Comparison of ENCODE assay signal across 10 cellular contexts in the genomic region with DNA sequence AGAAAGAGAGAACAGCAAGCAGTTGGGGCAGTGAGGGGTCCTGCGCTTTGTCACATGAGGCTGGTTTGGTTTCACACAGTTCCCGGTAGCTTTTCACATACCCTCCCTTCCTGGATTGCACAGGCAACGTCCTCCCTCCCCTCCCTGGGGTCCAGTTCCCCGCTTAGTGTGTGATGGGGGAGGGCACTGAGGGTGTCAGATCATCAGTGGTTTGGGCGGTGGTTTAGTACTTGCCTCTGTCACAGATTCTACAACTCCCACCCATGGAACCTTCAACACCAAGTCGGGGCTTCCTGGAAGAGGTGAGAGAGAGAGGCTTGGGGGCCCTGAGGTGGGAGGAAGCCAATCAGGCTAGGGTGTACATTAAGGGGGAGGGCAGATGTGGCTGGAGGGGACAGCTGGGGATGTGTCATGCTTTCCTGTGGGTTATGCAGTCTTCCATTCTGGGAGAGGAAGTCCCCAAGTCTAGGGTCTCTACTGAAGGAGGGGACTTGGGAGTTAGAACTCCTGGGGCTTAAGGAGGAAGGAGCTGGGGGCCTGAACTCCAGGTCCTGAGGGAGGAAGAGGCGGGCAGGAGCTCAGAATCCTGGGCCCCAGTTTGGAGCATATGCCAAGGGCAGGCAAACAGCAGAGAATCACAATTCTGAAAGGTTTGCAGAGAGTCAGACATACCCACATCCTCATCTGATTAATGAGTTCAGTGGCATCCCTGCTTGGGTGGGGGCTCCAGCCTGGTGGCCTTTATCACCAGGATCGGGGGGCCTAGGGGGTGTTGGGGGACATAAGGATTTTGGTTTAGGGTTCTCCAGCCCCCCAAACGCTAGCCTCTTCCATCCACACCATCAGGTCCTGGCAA. TPM values are rescaled to one million over a fixed set of nuclear protein-coding genes. Genes with fewer than 3 reads are reported as not detected.
A peak's percentile ranks its signal among the peaks of the same experiment; 100 is the strongest.
DNase-seq lines count a peak whose midpoint lies in the region; ATAC-seq, FAIRE-seq and TF ChIP-seq lines count a peak whose summit lies in the region.
"Had no signal": no experiment of that assay in that cellular context is flagged by ENCODE, and none has a peak within 500 bp of the region (broad histone marks: within the 10 kb centered on the region; RNA-seq: fewer than 3 reads in every experiment).

A gene with protein sequence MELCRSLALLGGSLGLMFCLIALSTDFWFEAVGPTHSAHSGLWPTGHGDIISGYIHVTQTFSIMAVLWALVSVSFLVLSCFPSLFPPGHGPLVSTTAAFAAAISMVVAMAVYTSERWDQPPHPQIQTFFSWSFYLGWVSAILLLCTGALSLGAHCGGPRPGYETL (minus strand): TSS at position 6 of the 856 bp plus-strand sequence. CDS start 119 bp downstream, outside the sequence.

- TF ChIP-seq CTCF in right atrium auricular region (IDR thresholded peaks at IDR 0.05) (no peak), upper lobe of right lung (IDR thresholded peaks at IDR 0.05) (no peak), pancreas (IDR thresholded peaks at IDR 0.05) (no peak), left ventricle myocardium inferior (IDR thresholded peaks at IDR 0.05; ENCODE audit: borderline replicate concordance) (no peak)

- H3K4me1 Mint-ChIP-seq in activated CD8-positive, alpha-beta T cell treated with anti-CD3 and anti-CD28 coated beads, Interleukin-2, amount 10 ng/mL, durations not matched to agents 7 days and 5 days (ENCODE audit: low read depth): peaks cover 83% of the 10 kb centered on the region

- peak within 1 kb of the TSS; percentile 96 for H3K4me3 Mint-ChIP-seq in activated CD8-positive, alpha-beta T cell treated with anti-CD3 and anti-CD28 coated beads, Interleukin-2, amount 10 ng/mL, durations not matched to agents 7 days and 5 days

- FAIRE-seq in pancreas (lab: Jason Lieb, UNC): no peak
- FAIRE-seq: bronchial epithelial cell, HTR-8/SVneo had no signal

- POLR2A ChIA-PET in activated CD8-positive, alpha-beta T cell treated with anti-CD3 and anti-CD28 coated beads, Interleukin-2, amount 10 ng/mL, durations not matched to agents 7 days and 5 days (lab: Charles Lee): interaction anchor here (0.7 to 5.6 kb wide), 8 partner anchors 9 to 69 kb away, joined by 3 to 68 read pairs (median 6); partner anchors contain the start of gene VSIG10L

- 34 to 46% methylated on average over 9 of the region's 9 CpGs for WGBS in pancreas, 2 donors

- H3K9me3 ChIP-seq in right atrium auricular region (no peaks in the 10 kb centered on the region), mononuclear cell (ENCODE audit: low read depth, low read length) (no peaks in the 10 kb centered on the region), upper lobe of right lung (no peaks in the 10 kb centered on the region), pancreas (no peaks in the 10 kb centered on the region), left ventricle myocardium inferior (replicated peaks) (no peaks in the 10 kb centered on the region)

- H3K9me3 Mint-ChIP-seq in activated CD8-positive, alpha-beta T cell treated with anti-CD3 and anti-CD28 coated beads, Interleukin-2, amount 10 ng/mL, durations not matched to agents 7 days and 5 days (ENCODE audit: insufficient read depth): no peaks in the 10 kb centered on the region

- peak within 1 kb of the TSS; percentile 100 for H3K27ac Mint-ChIP-seq in activated CD8-positive, alpha-beta T cell treated with anti-CD3 and anti-CD28 coated beads, Interleukin-2, amount 10 ng/mL, durations not matched to agents 7 days and 5 days

- CTCF ChIA-PET in activated CD8-positive, alpha-beta T cell treated with anti-CD3 and anti-CD28 coated beads, Interleukin-2, amount 10 ng/mL, durations not matched to agents 7 days and 5 days (lab: Charles Lee): interaction anchor here (1.1 to 5.8 kb wide), 6 partner anchors 22 to 214 kb away, joined by 3 to 39 read pairs (median 5); no protein-coding TSS in a partner anchor

- no peaks in the 10 kb centered on the region for H3K27me3 Mint-ChIP-seq in activated CD8-positive, alpha-beta T cell treated with anti-CD3 and anti-CD28 coated beads, Interleukin-2, amount 10 ng/mL, durations not matched to agents 7 days and 5 days (ENCODE audit: low read depth)

- no peak within 1 kb of the TSS for H3K4me3 ChIP-seq in right atrium auricular region
- peak within 1 kb of the TSS; percentile 50 for H3K4me3 ChIP-seq in mononuclear cell (ENCODE audit: low read length)
- H3K4me3 ChIP-seq in upper lobe of right lung: peak within 1 kb of the TSS; percentile 28
- no peak within 1 kb of the TSS for H3K4me3 ChIP-seq in pancreas
- no peak within 1 kb of the TSS for H3K4me3 ChIP-seq in left ventricle myocardium inferior

- intact Hi-C loops in Right ventricle myocardium superior (cut with DNase I) (no loop called here), upper lobe of right lung (cut with DNase I) (no loop called here), pancreas (cut with DNase I) (no loop called here), left ventricle myocardium inferior (cut with micrococcal nuclease) (no loop called here)

- ATAC-seq in Right ventricle myocardium superior (ENCODE audit: poor library complexity) (no peak), upper lobe of right lung (peak; percentile 45), pancreas (no peak)
- ATAC-seq in activated CD8-positive, alpha-beta T cell treated with anti-CD3 and anti-CD28 coated beads, Interleukin-2, amount 10 ng/mL, durations not matched to agents 7 days and 5 days: peak; percentile 81

- peaks cover 0 to 9% of the 10 kb centered on the region in 2 donors for H3K4me1 ChIP-seq in right atrium auricular region
- H3K4me1 ChIP-seq in mononuclear cell (ENCODE audit: insufficient read depth, low read length): peaks cover 74% of the 10 kb centered on the region
- H3K4me1 ChIP-seq in upper lobe of right lung: no peaks in the 10 kb centered on the region
- H3K4me1 ChIP-seq in pancreas: no peaks in the 10 kb centered on the region
- peaks cover 7% of the 10 kb centered on the region for H3K4me1 ChIP-seq in left ventricle myocardium inferior

- DNase-seq in Right ventricle myocardium superior: peak; percentile 31
- no peak for DNase-seq in right atrium auricular region (ENCODE audit: low spot score)
- DNase-seq in activated CD8-positive, alpha-beta T cell treated with anti-CD3 and anti-CD28 coated beads, Interleukin-2, amount 10 ng/mL, durations not matched to agents 7 days and 5 days: peak; percentile 95
- DNase-seq in upper lobe of right lung: no peak
- DNase-seq in OCI-M2 (lab: John Stamatoyannopoulos, UW; ENCODE audit: unreplicated experiment): no peak
- no peak for DNase-seq in pancreas
- no peak for DNase-seq in left ventricle myocardium inferior

- no peaks in the 10 kb centered on the region for H3K27me3 ChIP-seq in right atrium auricular region
- no peaks in the 10 kb centered on the region for H3K27me3 ChIP-seq in mononuclear cell (ENCODE audit: insufficient read depth, low read length)
- H3K27me3 ChIP-seq in upper lobe of right lung: no peaks in the 10 kb centered on the region
- H3K27me3 ChIP-seq in pancreas: no peaks in the 10 kb centered on the region
- no peaks in the 10 kb centered on the region for H3K27me3 ChIP-seq in left ventricle myocardium inferior (ENCODE audit: low read depth)

- H3K36me3 ChIP-seq in right atrium auricular region: no peaks in the 10 kb centered on the region
- no peaks in the 10 kb centered on the region for H3K36me3 ChIP-seq in upper lobe of right lung
- no peaks in the 10 kb centered on the region for H3K36me3 ChIP-seq in pancreas
- H3K36me3 ChIP-seq in left ventricle myocardium inferior: no peaks in the 10 kb centered on the region

- H3K27ac ChIP-seq in right atrium auricular region (no peak within 1 kb of the TSS), upper lobe of right lung (peak within 1 kb of the TSS; percentile 65), pancreas (no peak within 1 kb of the TSS), left ventricle myocardium inferior (replicated peaks) (no peak within 1 kb of the TSS)

- H3K36me3 Mint-ChIP-seq in activated CD8-positive, alpha-beta T cell treated with anti-CD3 and anti-CD28 coated beads, Interleukin-2, amount 10 ng/mL, durations not matched to agents 7 days and 5 days (ENCODE audit: low read depth): peaks cover 40% of the 10 kb centered on the region

RNA-seq across cellular contexts. Expression of the gene that starts here (rescaled TPM):
- 2.3 TPM for total RNA-seq in Right ventricle myocardium superior
- 1 to 10 TPM; 1.4 to 1.8 TPM for total RNA-seq in right atrium auricular region
- 100 to 1,000 TPM; 401 to 410 TPM for total RNA-seq in activated CD8-positive, alpha-beta T cell treated with anti-CD3 and anti-CD28 coated beads, Interleukin-2, amount 10 ng/mL, durations not matched to agents 7 days and 5 days
- 119 TPM for total RNA-seq in mononuclear cell
- total RNA-seq in upper lobe of right lung: 25.1 TPM
- 1 to 10 TPM in 3 of 6 donors, under 1 TPM in 1, not detected in 2; 0.98 to 2.1 (median 1.3) TPM for total RNA-seq in pancreas
- under 1 TPM; 0.56 to 0.80 TPM for polyA plus RNA-seq in pancreas
- 1.8 TPM for total RNA-seq in left ventricle myocardium inferior
- total RNA-seq: bronchial epithelial cell had no signal

Comparison
In these comparisons a context has a peak if more than half of its experiments do, and no peak if none do; other contexts are left out.
1. DNase-seq: peak in Right ventricle myocardium superior (single experiment) and activated CD8-positive, alpha-beta T cell treated with anti-CD3 and anti-CD28 coated beads, Interleukin-2, amount 10 ng/mL, durations not matched to agents 7 days and 5 days (single experiment); none in right atrium auricular region (single experiment), upper lobe of right lung (single experiment), OCI-M2 (single experiment), pancreas (0 of 6) and left ventricle myocardium inferior (single experiment).
2. ATAC-seq: peak in activated CD8-positive, alpha-beta T cell treated with anti-CD3 and anti-CD28 coated beads, Interleukin-2, amount 10 ng/mL, durations not matched to agents 7 days and 5 days (single experiment) and upper lobe of right lung (single experiment); none in Right ventricle myocardium superior (single experiment) and pancreas (0 of 4).
3. H3K4me3 ChIP-seq: peak in mononuclear cell (single experiment) and upper lobe of right lung (single experiment); none in right atrium auricular region (0 of 2), pancreas (0 of 4) and left ventricle myocardium inferior (single experiment).